In the genomic region with DNA sequence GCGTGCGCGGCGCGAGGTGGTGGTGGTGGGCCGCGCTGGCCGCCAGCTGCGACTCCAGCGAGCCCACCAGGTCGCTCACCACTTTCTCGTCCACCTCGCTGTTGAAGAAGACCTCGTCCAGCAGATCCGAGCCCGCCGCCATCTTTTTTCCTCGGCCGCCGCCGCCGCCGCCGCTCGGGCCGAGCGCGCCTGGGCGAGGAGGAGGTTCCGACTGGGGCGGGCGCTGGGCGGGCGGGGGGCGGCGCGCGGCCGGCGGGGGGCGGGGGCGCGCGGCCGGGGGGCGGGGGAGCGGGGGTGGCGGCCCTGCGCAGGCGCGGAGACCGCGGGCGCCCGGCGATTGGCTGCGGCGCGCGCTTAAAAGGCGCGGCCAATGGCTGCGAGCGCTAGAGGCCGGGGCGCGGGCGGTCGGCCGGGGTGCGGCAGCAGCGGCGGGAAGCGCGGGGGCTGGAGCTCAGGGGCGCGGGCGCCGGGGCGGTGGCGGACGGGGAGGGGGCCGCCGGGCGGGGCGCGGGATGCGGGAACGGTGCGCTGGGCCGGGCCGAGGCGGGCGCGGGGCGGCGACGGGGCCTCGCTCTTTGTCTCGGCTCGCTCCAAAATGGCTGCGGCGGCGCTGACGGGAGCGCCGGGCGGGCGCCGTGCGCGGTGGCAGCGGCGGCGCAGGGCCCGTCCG, we compare ENCODE assay signal across 9 cellular contexts. TPM values are rescaled to one million over a fixed set of nuclear protein-coding genes. Genes with fewer than 3 reads are reported as not detected.
A peak's percentile ranks its signal among the peaks of the same experiment; 100 is the strongest.
DNase-seq lines count a peak whose midpoint lies in the region; ATAC-seq, FAIRE-seq and TF ChIP-seq lines count a peak whose summit lies in the region.
"Had no signal": no experiment of that assay in that cellular context is flagged by ENCODE, and none has a peak within 500 bp of the region (broad histone marks: within the 10 kb centered on the region; RNA-seq: fewer than 3 reads in every experiment).

A gene with protein sequence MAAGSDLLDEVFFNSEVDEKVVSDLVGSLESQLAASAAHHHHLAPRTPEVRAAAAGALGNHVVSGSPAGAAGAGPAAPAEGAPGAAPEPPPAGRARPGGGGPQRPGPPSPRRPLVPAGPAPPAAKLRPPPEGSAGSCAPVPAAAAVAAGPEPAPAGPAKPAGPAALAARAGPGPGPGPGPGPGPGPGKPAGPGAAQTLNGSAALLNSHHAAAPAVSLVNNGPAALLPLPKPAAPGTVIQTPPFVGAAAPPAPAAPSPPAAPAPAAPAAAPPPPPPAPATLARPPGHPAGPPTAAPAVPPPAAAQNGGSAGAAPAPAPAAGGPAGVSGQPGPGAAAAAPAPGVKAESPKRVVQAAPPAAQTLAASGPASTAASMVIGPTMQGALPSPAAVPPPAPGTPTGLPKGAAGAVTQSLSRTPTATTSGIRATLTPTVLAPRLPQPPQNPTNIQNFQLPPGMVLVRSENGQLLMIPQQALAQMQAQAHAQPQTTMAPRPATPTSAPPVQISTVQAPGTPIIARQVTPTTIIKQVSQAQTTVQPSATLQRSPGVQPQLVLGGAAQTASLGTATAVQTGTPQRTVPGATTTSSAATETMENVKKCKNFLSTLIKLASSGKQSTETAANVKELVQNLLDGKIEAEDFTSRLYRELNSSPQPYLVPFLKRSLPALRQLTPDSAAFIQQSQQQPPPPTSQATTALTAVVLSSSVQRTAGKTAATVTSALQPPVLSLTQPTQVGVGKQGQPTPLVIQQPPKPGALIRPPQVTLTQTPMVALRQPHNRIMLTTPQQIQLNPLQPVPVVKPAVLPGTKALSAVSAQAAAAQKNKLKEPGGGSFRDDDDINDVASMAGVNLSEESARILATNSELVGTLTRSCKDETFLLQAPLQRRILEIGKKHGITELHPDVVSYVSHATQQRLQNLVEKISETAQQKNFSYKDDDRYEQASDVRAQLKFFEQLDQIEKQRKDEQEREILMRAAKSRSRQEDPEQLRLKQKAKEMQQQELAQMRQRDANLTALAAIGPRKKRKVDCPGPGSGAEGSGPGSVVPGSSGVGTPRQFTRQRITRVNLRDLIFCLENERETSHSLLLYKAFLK (minus strand): TSS at position 213 of the 670 bp plus-strand sequence. CDS start 71 bp downstream, at position 142.

- H3K27ac ChIP-seq in H1 (ENCODE audit: low read depth, low read length), result peak within 1 kb of the TSS; percentile 87

- no peak within 1 kb of the TSS for H2BK12ac ChIP-seq in H1 (ENCODE audit: low read depth, low read length)

- CTCF ChIA-PET in H1 (lab: Charles Lee; ENCODE audit: partially characterized antibody), result interaction anchor here (1.1 to 1.5 kb wide), 2 partner anchors 54 to 76 kb away, joined by 3 to 4 read pairs; no protein-coding TSS in a partner anchor

- peak within 1 kb of the TSS; percentile 93 for H4K5ac ChIP-seq in H1 (ENCODE audit: insufficient read length, low read depth, low read length)

- H4K8ac ChIP-seq in H1 (ENCODE audit: extremely low read depth, insufficient read depth, low read length), result peak within 1 kb of the TSS; percentile 96

- ATAC-seq in GM19351 (IDR thresholded peaks at IDR 0.05; ENCODE audit: unreplicated experiment) (peak; percentile 62), HG03520 (IDR thresholded peaks at IDR 0.05; ENCODE audit: unreplicated experiment) (peak; percentile 63)

- H3K79me2 ChIP-seq in H1 (ENCODE audit: control insufficient read depth in 1 of 2, insufficient read depth in 2 of 2, low read length in 2 of 2), result peaks cover 23 to 36% of the 10 kb centered on the region in 2 experiments; a peak in 3 of 4 replicates

- H3K4me3 ChIP-seq in H1 (ENCODE audit: extremely low read depth in 1 of 4, insufficient read depth in 2 of 4, low read depth in 3 of 4, low read length in 4 of 4), result peak within 1 kb of the TSS; percentile 51 to 97 (median 72)

- H3K36me3 Mint-ChIP-seq in CD14-positive monocyte, result peaks cover 3 to 14% of the 10 kb centered on the region in 2 donors

- peak within 1 kb of the TSS; percentile 27 for H3K56ac ChIP-seq in H1 (replicated peaks; ENCODE audit: insufficient read length, low read depth, low read length)

- TF ChIP-seq POLR2A in H1 (IDR thresholded peaks at IDR 0.05; ENCODE audit: control extremely low read depth in 1 of 2, low read depth in 2 of 2, low read length in 2 of 2), result peak; percentile 78 to 98

- H3K9me3 ChIP-seq in H1 (ENCODE audit: insufficient read depth in 2 of 2, low read depth in 1 of 2, low read length in 1 of 2), result 0 out of 4 replicates have a peak, but pooled peaks cover 0 to 3% of the 10 kb centered on the region in 2 experiments

- peak; percentile 55 for DNase-seq in CD14-positive monocyte (ENCODE audit: low spot score)
- peak; percentile 45 to 76 for DNase-seq in NOMO-1 (lab: John Stamatoyannopoulos, UW; ENCODE audit: unreplicated experiment in 2 of 2)
- DNase-seq in activated CD8-positive, alpha-beta memory T cell treated with anti-CD3 and anti-CD28 coated beads for 4 hours (ENCODE audit: low read depth in 2 of 2), result peak; percentile 56 to 65
- DNase-seq in H1 (ENCODE audit: low read depth in 1 of 2, low spot score in 2 of 2), result peak in 1 of 2 experiments; percentile 80
- DNase-seq in mesenteric fat pad (ENCODE audit: low spot score), result peak; percentile 94
- DNase-seq in stimulated activated CD8-positive, alpha-beta memory T cell treated with anti-CD3 and anti-CD28 coated beads, Interleukin-15, amount 100 ng/mL, for 24 hours (ENCODE audit: low read depth), result peak; percentile 75

- H3K4me1 Mint-ChIP-seq in CD14-positive monocyte, result peaks cover 49% of the 10 kb centered on the region

- WGBS in H1 (ENCODE audit: extremely low coverage in 1 of 2, insufficient coverage in 1 of 2, insufficient read length in 1 of 2, insufficient replicate concordance in 2 of 2, low coverage in 1 of 2, low lambda C conversion rate in 2 of 2, missing lambda C conversion rate in 1 of 2), 2 experiments, result 0% methylated on average over 13 of the region's 117 CpGs; no CpG with 5 or more reads in 1 of the 2 experiments

- no peak for TF ChIP-seq RAD21 in H1 (IDR thresholded peaks at IDR 0.05 in 1 of 2, conservative IDR thresholded peaks at IDR 0.05 in 1 of 2; ENCODE audit: low read depth in 2 of 2, low read length in 2 of 2)

- peak within 1 kb of the TSS; percentile 87 to 96 for H3K4me3 Mint-ChIP-seq in CD14-positive monocyte

- H2BK20ac ChIP-seq in H1 (ENCODE audit: low read length), result no peak within 1 kb of the TSS

- peaks cover 5% of the 10 kb centered on the region for H3K79me1 ChIP-seq in H1 (ENCODE audit: low read depth, low read length)

- no peaks in the 10 kb centered on the region for H3K27me3 ChIP-seq in H1 (replicated peaks in 1 of 4; ENCODE audit: control insufficient read depth in 3 of 4, extremely low read depth in 1 of 4, insufficient read depth in 3 of 4, low read length in 3 of 4)

- H2BK120ac ChIP-seq in H1 (replicated peaks; ENCODE audit: low read depth, low read length), result no peak within 1 kb of the TSS

- H3K9me3 Mint-ChIP-seq in CD14-positive monocyte, result no peaks in the 10 kb centered on the region

- TF ChIP-seq CTCF in CD14-positive monocyte (IDR thresholded peaks at IDR 0.05) (no peak), H1 (IDR thresholded peaks at IDR 0.05; ENCODE audit: control extremely low read depth in 1 of 3, insufficient read depth in 1 of 3, low read depth in 1 of 3, low read length in 3 of 3) (no peak)

- H3K27me3 Mint-ChIP-seq in CD14-positive monocyte (ENCODE audit: low read depth in 3 of 3), result peaks cover 4 to 21% (median 4%) of the 10 kb centered on the region in 3 donors

- no peak for TF ChIP-seq EP300 in H1 (IDR thresholded peaks at IDR 0.05; ENCODE audit: borderline replicate concordance in 1 of 2, low read depth in 2 of 2, low read length in 2 of 2)

- peaks cover 27 to 28% of the 10 kb centered on the region in 2 experiments for H4K20me1 ChIP-seq in H1 (replicated peaks in 1 of 2; ENCODE audit: control insufficient read depth in 1 of 2, insufficient read depth in 2 of 2, low read length in 2 of 2)

- peak within 1 kb of the TSS; percentile 78; the same call in 1 of the 2 replicates for H3K18ac ChIP-seq in H1 (ENCODE audit: extremely low read depth, low read length)

- H3K36me3 ChIP-seq in H1 (ENCODE audit: control insufficient read depth in 2 of 4, insufficient read depth in 4 of 4, low read length in 3 of 4), result peaks cover 0 to 4% (median under 1%) of the 10 kb centered on the region in 4 experiments; a peak in 3 of 8 replicates

- H2BK5ac ChIP-seq in H1 (ENCODE audit: low read depth, low read length), result peak within 1 kb of the TSS; percentile 63; the same call in 1 of the 2 replicates

- H3K14ac ChIP-seq in H1 (ENCODE audit: insufficient read length), result peak within 1 kb of the TSS; percentile 69

- FAIRE-seq in H1 (lab: Jason Lieb, UNC), result no peak
- FAIRE-seq: islet of Langerhans had no signal

- H3K23me2 ChIP-seq in H1 (ENCODE audit: low read depth, low read length), result peaks cover 7% of the 10 kb centered on the region; the same call in 1 of the 2 replicates

- peaks cover 5 to 18% (median 14%) of the 10 kb centered on the region in 4 experiments for H3K4me1 ChIP-seq in H1 (replicated peaks in 1 of 4; ENCODE audit: control insufficient read depth in 3 of 4, insufficient read depth in 4 of 4, low read length in 3 of 4)

- peak within 1 kb of the TSS; percentile 74 to 98 for H3K4me2 ChIP-seq in H1 (ENCODE audit: insufficient read depth in 1 of 2, low read depth in 2 of 2, low read length in 2 of 2)

- peak within 1 kb of the TSS; percentile 77 to 99 (median 84) for H3K9ac ChIP-seq in H1 (replicated peaks in 1 of 4; ENCODE audit: extremely low read depth in 1 of 4, low read depth in 3 of 4, low read length in 3 of 4)

- H2AK5ac ChIP-seq in H1 (ENCODE audit: low read depth, low read length), result 0 out of 2 replicates have a peak within 1 kb of the TSS, but pooled peaks have one; percentile 82

- intact Hi-C loops in CD14-positive monocyte (cut with micrococcal nuclease), result loop anchor here (1.0 to 10.0 kb wide), 7 partner anchors 54 to 796 kb away; a partner anchor contains a TSS

- H3K4ac ChIP-seq in H1 (replicated peaks; ENCODE audit: insufficient read length, low read depth, low read length), result peak within 1 kb of the TSS; percentile 54

- peak within 1 kb of the TSS in 6 of 7 donors; percentile 53 to 90 (median 80) for H3K27ac Mint-ChIP-seq in CD14-positive monocyte

- H4K91ac ChIP-seq in H1 (replicated peaks; ENCODE audit: insufficient read length, low read length), result peak within 1 kb of the TSS; percentile 94

- H3K23ac ChIP-seq in H1 (ENCODE audit: insufficient read length), result no peak within 1 kb of the TSS

- no peak within 1 kb of the TSS for H2BK15ac ChIP-seq in H1 (ENCODE audit: low read length)

- H2AFZ ChIP-seq in H1 (ENCODE audit: low read length), result no peak within 1 kb of the TSS; the same call in 1 of the 2 replicates

- POLR2A ChIA-PET in H1 (lab: Charles Lee; ENCODE audit: partially characterized antibody), result interaction anchor here (0.9 to 4.5 kb wide), 40 partner anchors 9 to 204 kb away, joined by 3 to 125 read pairs (median 6); a partner anchor contains a TSS

RNA-seq across cellular contexts. Expression of the gene that starts here (rescaled TPM):
- polyA plus RNA-seq in CD14-positive monocyte (under 1 TPM; 0.48 to 0.99 TPM), H1 (2011; rRNA removed) (16.0 and 25.8 TPM in 2 replicates)
- total RNA-seq in H1 (2021; fragmentation: NEBNext Ultra II Directional; extraction: Animal tissue kit (Norgen Biotek cat#: 25700)), result 30.1 and 33.0 TPM in 2 replicates
- polyA plus RNA-seq in H1 (2011; cell fraction: cytosol; rRNA removed), result 12.2 TPM
- 17.4 TPM for polyA plus RNA-seq in H1 (2011; cell fraction: nucleus; rRNA removed)
- polyA plus RNA-seq in H1 (2012, experiment 1 of 2), result 17.8 to 35.7 TPM (median 25.0 TPM) in 4 replicates
- polyA plus RNA-seq in H1 (2012, experiment 2 of 2), result 9.2 TPM
- 24.0 TPM for polyA plus RNA-seq in H1 (2013, experiment 1 of 2)
- 19.7 TPM for polyA plus RNA-seq in H1 (2013, experiment 2 of 2)
- polyA minus RNA-seq in H1 (2011; rRNA and poly(A)+ RNA removed), result 4.3 and 4.6 TPM in 2 replicates
- 34.5 TPM for polyA minus RNA-seq in H1 (2011; cell fraction: cytosol; rRNA and poly(A)+ RNA removed)
- polyA minus RNA-seq in H1 (2011; cell fraction: nucleus; rRNA and poly(A)+ RNA removed), result 16.3 TPM
- total RNA-seq in mesenteric fat pad, result 13.0 TPM

Comparison
In these comparisons a context has a peak if more than half of its experiments do, and no peak if none do; other contexts are left out.
1. Peak in DNase-seq in CD14-positive monocyte; RNA of the gene not detected or under 1 TPM.